ENCODE assay signal across 8 cellular contexts in genomic region chr19:51552996-51553725, GRCh38. TPM values are rescaled to one million over a fixed set of nuclear protein-coding genes. Genes with fewer than 3 reads are reported as not detected.
DNase-seq lines count a peak whose midpoint lies in the region; ATAC-seq and TF ChIP-seq lines count a peak whose summit lies in the region.

No MANE protein-coding gene starts in this region.

- no peak for ATAC-seq in HG02678 (IDR thresholded peaks at IDR 0.05; ENCODE audit: unreplicated experiment)

- peak; percentile 65 for DNase-seq in Ammon's horn (ENCODE audit: low spot score)
- peak; percentile 67 for DNase-seq in HuH-7 (ENCODE audit: low spot score)
- DNase-seq in activated CD4-positive, alpha-beta T cell treated with anti-CD3 and anti-CD28 coated beads for 4 hours = peak; percentile 13 to 16
- DNase-seq in fibroblast of mammary gland (ENCODE audit: low read depth) = peak; percentile 51
- DNase-seq in occipital lobe (lab: John Stamatoyannopoulos, UW) = peak; percentile 7
- DNase-seq in NCI-H774 (lab: John Stamatoyannopoulos, UW) = no peak
- DNase-seq in DMS153 (lab: John Stamatoyannopoulos, UW) = no peak

- no peak overlapping the region for H3K4me3 ChIP-seq in fibroblast of mammary gland (ENCODE audit: control insufficient read depth, low read depth, low read length)

- TF ChIP-seq CTCF in fibroblast of mammary gland (conservative IDR thresholded peaks at IDR 0.05; ENCODE audit: control insufficient read depth, insufficient read depth, low read depth, low read length) = no peak

RNA-seq across cellular contexts. Expression of gene ZNF175, which starts 17.9 kb away (rescaled TPM):
- 8.7 TPM for total RNA-seq in occipital lobe

RNA-seq across cellular contexts. Expression of gene SIGLEC6, which starts 21.7 kb away (rescaled TPM):
- not detected for total RNA-seq in occipital lobe

RNA-seq across cellular contexts. Expression of gene SIGLEC12, which starts 51.6 kb away (rescaled TPM):
- not detected for total RNA-seq in occipital lobe

Comparison
In these comparisons a context has a peak if more than half of its experiments do, and no peak if none do; other contexts are left out.
1. DNase-seq: peak in Ammon's horn (single experiment), HuH-7 (single experiment), activated CD4-positive, alpha-beta T cell treated with anti-CD3 and anti-CD28 coated beads for 4 hours (2 of 2), fibroblast of mammary gland (single experiment) and occipital lobe (single experiment); none in NCI-H774 (single experiment) and DMS153 (single experiment).